17 cellular contexts compared by ENCODE assay signal in the genomic region with DNA sequence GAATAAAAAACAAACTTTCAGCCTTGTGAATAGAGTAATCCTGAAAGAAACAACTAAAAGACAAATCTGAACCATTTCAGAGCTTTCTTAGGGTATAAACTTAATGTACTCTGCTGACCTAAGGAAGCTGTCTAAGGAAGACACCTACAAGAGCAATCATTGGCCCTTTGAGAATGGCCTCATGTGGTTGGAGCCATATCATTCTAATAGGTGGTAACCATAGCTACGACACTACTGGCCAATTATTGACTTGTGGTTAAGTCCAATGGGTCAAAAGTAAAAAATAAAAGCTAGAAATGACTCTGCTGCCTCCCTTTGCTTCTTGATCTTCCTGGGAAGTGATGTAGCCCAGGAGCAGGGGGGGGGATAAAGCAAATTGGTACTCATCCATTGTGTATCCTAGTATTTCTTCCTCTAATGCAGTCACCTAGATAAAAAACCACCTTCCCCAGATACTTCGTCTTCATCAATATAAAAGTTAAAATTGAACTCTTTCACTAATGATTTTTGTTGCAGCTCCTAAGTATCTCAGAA.
DNase-seq lines count a peak whose midpoint lies in the region; ATAC-seq and FAIRE-seq lines count a peak whose summit lies in the region.
"Had no signal": no experiment of that assay in that cellular context is flagged by ENCODE, and none has a peak within 500 bp of the region (broad histone marks: within the 10 kb centered on the region; RNA-seq: fewer than 3 reads in every experiment).

No MANE protein-coding gene starts in this region.

- DNase-seq in GM19239 (ENCODE audit: insufficient read length, low spot score) (no peak), AML-193 (lab: John Stamatoyannopoulos, UW) (no peak), cerebellum (ENCODE audit: low spot score) (no peak)
- DNase-seq in T-helper 2 cell treated with Interferon-gamma antibody and Interleukin-4, amounts not matched to agents 5 μg/mL and 100 μg/mL, for 36 hours (ENCODE audit: low spot score), result no peak
- DNase-seq: activated CD4-positive, alpha-beta T cell treated with anti-CD3 and anti-CD28 coated beads for 36 hours; activated CD8-positive, alpha-beta memory T cell treated with anti-CD3 and anti-CD28 coated beads, Interleukin-2, amount 50 U/mL, for 48 hours; activated naive CD4-positive, alpha-beta T cell treated with Interleukin-2 at 50 U/mL for 16 hours; DMS79; hypothalamus; SIG-M5 had no signal

- no peaks in the 10 kb centered on the region for H3K27me3 Mint-ChIP-seq in T-helper 2 cell treated with Interferon-gamma antibody and Interleukin-4, amounts not matched to agents 5 μg/mL and 100 μg/mL, for 36 hours (ENCODE audit: low read depth)
- H3K27me3 Mint-ChIP-seq: activated CD4-positive, alpha-beta T cell treated with anti-CD3 and anti-CD28 coated beads for 36 hours; stimulated activated naive CD8-positive, alpha-beta T cell treated with anti-CD3 and anti-CD28 coated beads, Interleukin-15, Interleukin-2, amounts not matched to agents 100 ng/mL and 50 ng/mL, for 24 hours had no signal

- ATAC-seq in GM18498 (IDR thresholded peaks at IDR 0.05; ENCODE audit: unreplicated experiment), result peak; percentile 80
- peak; percentile 74 for ATAC-seq in HG02642 (IDR thresholded peaks at IDR 0.05; ENCODE audit: poor library complexity, unreplicated experiment)
- peak; percentile 98 for ATAC-seq in HG03175 (IDR thresholded peaks at IDR 0.05; ENCODE audit: unreplicated experiment)
- ATAC-seq in GM19035 (IDR thresholded peaks at IDR 0.05; ENCODE audit: unreplicated experiment), result no peak
- ATAC-seq: activated CD4-positive, alpha-beta T cell treated with anti-CD3 and anti-CD28 coated beads for 36 hours had no signal

- no peaks in the 10 kb centered on the region for H3K4me1 Mint-ChIP-seq in T-helper 2 cell treated with Interferon-gamma antibody and Interleukin-4, amounts not matched to agents 5 μg/mL and 100 μg/mL, for 36 hours (ENCODE audit: low read depth)
- H3K4me1 Mint-ChIP-seq: activated CD4-positive, alpha-beta T cell treated with anti-CD3 and anti-CD28 coated beads for 36 hours; CD14-positive monocyte had no signal

- H3K4me3 Mint-ChIP-seq in T-helper 2 cell treated with Interferon-gamma antibody and Interleukin-4, amounts not matched to agents 5 μg/mL and 100 μg/mL, for 36 hours, result no peak overlapping the region
- H3K4me3 Mint-ChIP-seq: activated CD4-positive, alpha-beta T cell treated with anti-CD3 and anti-CD28 coated beads for 36 hours; CD14-positive monocyte; stimulated activated naive CD8-positive, alpha-beta T cell treated with anti-CD3 and anti-CD28 coated beads, Interleukin-15, Interleukin-2, amounts not matched to agents 100 ng/mL and 50 ng/mL, for 24 hours had no signal

- no peaks in the 10 kb centered on the region for H3K36me3 Mint-ChIP-seq in T-helper 2 cell treated with Interferon-gamma antibody and Interleukin-4, amounts not matched to agents 5 μg/mL and 100 μg/mL, for 36 hours (ENCODE audit: low read depth)
- H3K36me3 Mint-ChIP-seq: CD14-positive monocyte had no signal

- FAIRE-seq in GM19239 (lab: Jason Lieb, UNC), result peak; percentile 64
- FAIRE-seq: A204.1 had no signal

- H3K9me3 Mint-ChIP-seq in T-helper 2 cell treated with Interferon-gamma antibody and Interleukin-4, amounts not matched to agents 5 μg/mL and 100 μg/mL, for 36 hours, result peaks cover 2% of the 10 kb centered on the region

- H3K27ac Mint-ChIP-seq in T-helper 2 cell treated with Interferon-gamma antibody and Interleukin-4, amounts not matched to agents 5 μg/mL and 100 μg/mL, for 36 hours, result no peak overlapping the region
- H3K27ac Mint-ChIP-seq: activated CD4-positive, alpha-beta T cell treated with anti-CD3 and anti-CD28 coated beads for 36 hours; CD14-positive monocyte; stimulated activated naive CD8-positive, alpha-beta T cell treated with anti-CD3 and anti-CD28 coated beads, Interleukin-15, Interleukin-2, amounts not matched to agents 100 ng/mL and 50 ng/mL, for 24 hours had no signal
